18 cellular contexts compared by ENCODE assay signal in genomic region chr7:120373174-120373573, GRCh38.
"Had no signal": no experiment of that assay in that cellular context is flagged by ENCODE, and none has a peak within 500 bp of the region (broad histone marks: within the 10 kb centered on the region; RNA-seq: fewer than 3 reads in every experiment).

No MANE protein-coding gene starts in this region.

- H3K27me3 Mint-ChIP-seq: naive thymus-derived CD4-positive, alpha-beta T cell; stimulated activated naive B cell treated with anti-CD40 and anti-IgM and Interleukin-4, amounts not matched to agents 10 μg/mL and 1 μg/mL and 100 μg/mL, for 72 hours; stimulated activated naive CD8-positive, alpha-beta T cell treated with anti-CD3 and anti-CD28 coated beads, Interleukin-15, amount 100 ng/mL, for 72 hours had no signal

- H3K4me1 ChIP-seq: heart left ventricle, spleen had no signal

- H3K36me3 ChIP-seq: heart left ventricle, spleen, thoracic aorta had no signal

- ATAC-seq: heart left ventricle; left lobe of liver; naive thymus-derived CD4-positive, alpha-beta T cell; sciatic nerve; stimulated activated naive B cell treated with anti-CD40 and anti-IgM and Interleukin-4, amounts not matched to agents 10 μg/mL and 1 μg/mL and 100 μg/mL, for 72 hours; stimulated activated naive CD8-positive, alpha-beta T cell treated with anti-CD3 and anti-CD28 coated beads, Interleukin-15, amount 100 ng/mL, for 72 hours had no signal

- H3K27ac Mint-ChIP-seq: naive thymus-derived CD4-positive, alpha-beta T cell; stimulated activated naive B cell treated with anti-CD40 and anti-IgM and Interleukin-4, amounts not matched to agents 10 μg/mL and 1 μg/mL and 100 μg/mL, for 72 hours; stimulated activated naive CD8-positive, alpha-beta T cell treated with anti-CD3 and anti-CD28 coated beads, Interleukin-15, amount 100 ng/mL, for 72 hours had no signal

- H3K36me3 Mint-ChIP-seq: naive thymus-derived CD4-positive, alpha-beta T cell; stimulated activated naive B cell treated with anti-CD40 and anti-IgM and Interleukin-4, amounts not matched to agents 10 μg/mL and 1 μg/mL and 100 μg/mL, for 72 hours had no signal

- H3K9me3 Mint-ChIP-seq: stimulated activated naive B cell treated with anti-CD40 and anti-IgM and Interleukin-4, amounts not matched to agents 10 μg/mL and 1 μg/mL and 100 μg/mL, for 72 hours had no signal

- H3K27ac ChIP-seq: dorsolateral prefrontal cortex, heart left ventricle, spleen, thoracic aorta had no signal

- H3K9me3 ChIP-seq: heart left ventricle, spleen, thoracic aorta had no signal

- H3K27me3 ChIP-seq: dorsolateral prefrontal cortex, heart left ventricle, spleen had no signal

- H3K4me1 Mint-ChIP-seq: naive thymus-derived CD4-positive, alpha-beta T cell; stimulated activated naive B cell treated with anti-CD40 and anti-IgM and Interleukin-4, amounts not matched to agents 10 μg/mL and 1 μg/mL and 100 μg/mL, for 72 hours; stimulated activated naive CD8-positive, alpha-beta T cell treated with anti-CD3 and anti-CD28 coated beads, Interleukin-15, amount 100 ng/mL, for 72 hours had no signal

- H3K4me3 Mint-ChIP-seq: naive thymus-derived CD4-positive, alpha-beta T cell; stimulated activated naive B cell treated with anti-CD40 and anti-IgM and Interleukin-4, amounts not matched to agents 10 μg/mL and 1 μg/mL and 100 μg/mL, for 72 hours; stimulated activated naive CD8-positive, alpha-beta T cell treated with anti-CD3 and anti-CD28 coated beads, Interleukin-15, amount 100 ng/mL, for 72 hours had no signal

- DNase-seq: cortex of kidney; dorsolateral prefrontal cortex; effector memory CD4-positive, alpha-beta T cell; heart left ventricle; hippocampal formation; kidney glomerular epithelial cell; mammary epithelial cell; naive thymus-derived CD4-positive, alpha-beta T cell; posterior cingulate gyrus; spleen; stimulated activated CD4-positive, alpha-beta T cell treated with anti-CD3 and anti-CD28 coated beads, Interleukin-2, amount 100 ng/mL, for 24 hours; stimulated activated CD4-positive, alpha-beta T cell treated with anti-CD3 and anti-CD28 coated beads, Interleukin-4, amount 100 ng/mL, for 4 hours; stimulated activated naive B cell treated with anti-CD40 and anti-IgM and Interleukin-4, amounts not matched to agents 10 μg/mL and 1 μg/mL and 100 μg/mL, for 72 hours; stimulated activated naive CD8-positive, alpha-beta T cell treated with anti-CD3 and anti-CD28 coated beads, Interleukin-15, amount 100 ng/mL, for 72 hours; trophoblast cell had no signal

- H3K4me3 ChIP-seq: dorsolateral prefrontal cortex, heart left ventricle, spleen, thoracic aorta had no signal
